ENCODE assay signal across 18 cellular contexts in genomic region chr2:178069551-178069950, GRCh38. TPM values are rescaled to one million over a fixed set of nuclear protein-coding genes. Genes with fewer than 3 reads are reported as not detected.
DNase-seq lines count a peak whose midpoint lies in the region; ATAC-seq and TF ChIP-seq lines count a peak whose summit lies in the region.
"Had no signal": no experiment of that assay in that cellular context is flagged by ENCODE, and none has a peak within 500 bp of the region (broad histone marks: within the 10 kb centered on the region; RNA-seq: fewer than 3 reads in every experiment).

No MANE protein-coding gene starts in this region.

- no peak overlapping the region for H3K27ac ChIP-seq in OCI-LY3 (ENCODE audit: low read length)
- H3K27ac ChIP-seq in CD8-positive, alpha-beta memory T cell (ENCODE audit: low read depth, low read length): no peak overlapping the region
- H3K27ac ChIP-seq: BLaER1 treated with 17β-estradiol and CSF1 and Interleukin-3, amounts not matched to agents 10 nM and 100 nM; gastrocnemius medialis; thyroid gland had no signal

- no peaks in the 10 kb centered on the region for H4K20me1 ChIP-seq in OCI-LY3 (ENCODE audit: insufficient read depth, low read length)
- H4K20me1 ChIP-seq: BLaER1 treated with 17β-estradiol and CSF1 and Interleukin-3, amounts not matched to agents 10 nM and 100 nM had no signal

- H3K9me3 Mint-ChIP-seq in activated CD4-positive, alpha-beta T cell treated with anti-CD3 and anti-CD28 coated beads, Interleukin-2, amount 10 ng/mL, durations not matched to agents 7 days and 5 days: no peaks in the 10 kb centered on the region
- H3K9me3 Mint-ChIP-seq in CD8-positive, alpha-beta memory T cell: peaks cover 0 to 1% (median 0%) of the 10 kb centered on the region in 5 donors
- H3K9me3 Mint-ChIP-seq: activated B cell treated with CpG ODN at 0.5 μM for 24 hours, IgD-negative memory B cell, neural crest cell had no signal

- POLR2A ChIA-PET in activated CD4-positive, alpha-beta T cell treated with anti-CD3 and anti-CD28 coated beads, Interleukin-2, amount 10 ng/mL, durations not matched to agents 7 days and 5 days (lab: Charles Lee): no interaction called here
- POLR2A ChIA-PET in CD8-positive, alpha-beta memory T cell (lab: Charles Lee): no interaction called here

- H3K4me2 ChIP-seq in OCI-LY3 (ENCODE audit: low read length): no peak overlapping the region
- H3K4me2 ChIP-seq: BLaER1 treated with 17β-estradiol and CSF1 and Interleukin-3, amounts not matched to agents 10 nM and 100 nM had no signal

- H3K4me3 ChIP-seq in BE2C (ENCODE audit: low read depth, low read length) (no peak overlapping the region), OCI-LY3 (ENCODE audit: low read length) (no peak overlapping the region)
- H3K4me3 ChIP-seq in CD8-positive, alpha-beta memory T cell (ENCODE audit: low read length): no peak overlapping the region
- H3K4me3 ChIP-seq: BLaER1 treated with 17β-estradiol and CSF1 and Interleukin-3, amounts not matched to agents 10 nM and 100 nM; gastrocnemius medialis; thyroid gland had no signal

- no peak overlapping the region for H3K9ac ChIP-seq in OCI-LY3 (ENCODE audit: low read length)
- H3K9ac ChIP-seq: BLaER1 treated with 17β-estradiol and CSF1 and Interleukin-3, amounts not matched to agents 10 nM and 100 nM had no signal

- H3K9me3 ChIP-seq in BE2C: no peaks in the 10 kb centered on the region
- no peaks in the 10 kb centered on the region for H3K9me3 ChIP-seq in OCI-LY3 (ENCODE audit: insufficient read depth, low read length)
- H3K9me3 ChIP-seq in CD8-positive, alpha-beta memory T cell (ENCODE audit: low read length): no peaks in the 10 kb centered on the region
- H3K9me3 ChIP-seq: gastrocnemius medialis, thyroid gland had no signal

- H3K36me3 ChIP-seq in BE2C (no peaks in the 10 kb centered on the region), OCI-LY3 (replicated peaks; ENCODE audit: low read depth, low read length) (no peaks in the 10 kb centered on the region)
- no peaks in the 10 kb centered on the region for H3K36me3 ChIP-seq in CD8-positive, alpha-beta memory T cell (ENCODE audit: insufficient read depth, low read length)
- H3K36me3 ChIP-seq: BLaER1 treated with 17β-estradiol and CSF1 and Interleukin-3, amounts not matched to agents 10 nM and 100 nM; gastrocnemius medialis; thyroid gland had no signal

- peaks cover 13% of the 10 kb centered on the region for H3K4me1 ChIP-seq in BE2C
- H3K4me1 ChIP-seq in OCI-LY3 (ENCODE audit: low read length): no peaks in the 10 kb centered on the region
- H3K4me1 ChIP-seq in CD8-positive, alpha-beta memory T cell (ENCODE audit: insufficient read depth, low read length): no peaks in the 10 kb centered on the region

- no peaks in the 10 kb centered on the region for H3K79me2 ChIP-seq in OCI-LY3 (ENCODE audit: low read length)

- peaks cover 11% of the 10 kb centered on the region for H3K4me1 Mint-ChIP-seq in activated CD4-positive, alpha-beta T cell treated with anti-CD3 and anti-CD28 coated beads, Interleukin-2, amount 10 ng/mL, durations not matched to agents 7 days and 5 days
- peaks cover 0 to 12% (median 11%) of the 10 kb centered on the region in 3 donors for H3K4me1 Mint-ChIP-seq in CD8-positive, alpha-beta memory T cell

- H3K27me3 ChIP-seq in BE2C (no peaks in the 10 kb centered on the region), OCI-LY3 (ENCODE audit: low read depth, low read length) (peaks cover 9% of the 10 kb centered on the region)
- H3K27me3 ChIP-seq in CD8-positive, alpha-beta memory T cell (ENCODE audit: insufficient read depth, low read length, poor library complexity, severe bottlenecking): peaks cover 9% of the 10 kb centered on the region
- H3K27me3 ChIP-seq: BLaER1 treated with 17β-estradiol and CSF1 and Interleukin-3, amounts not matched to agents 10 nM and 100 nM; gastrocnemius medialis; thyroid gland had no signal

- no peak for ATAC-seq in HG03108 (IDR thresholded peaks at IDR 0.05; ENCODE audit: unreplicated experiment)
- ATAC-seq: gastrocnemius medialis had no signal

- H3K27ac Mint-ChIP-seq in activated CD4-positive, alpha-beta T cell treated with anti-CD3 and anti-CD28 coated beads, Interleukin-2, amount 10 ng/mL, durations not matched to agents 7 days and 5 days: no peak overlapping the region
- H3K27ac Mint-ChIP-seq in CD8-positive, alpha-beta memory T cell: no peak overlapping the region
- H3K27ac Mint-ChIP-seq: activated B cell treated with CpG ODN at 0.5 μM for 24 hours, IgD-negative memory B cell had no signal

- no peaks in the 10 kb centered on the region for H3K36me3 Mint-ChIP-seq in activated CD4-positive, alpha-beta T cell treated with anti-CD3 and anti-CD28 coated beads, Interleukin-2, amount 10 ng/mL, durations not matched to agents 7 days and 5 days (ENCODE audit: low read depth)
- H3K36me3 Mint-ChIP-seq in CD8-positive, alpha-beta memory T cell: no peaks in the 10 kb centered on the region

- CTCF ChIA-PET in activated CD4-positive, alpha-beta T cell treated with anti-CD3 and anti-CD28 coated beads, Interleukin-2, amount 10 ng/mL, durations not matched to agents 7 days and 5 days (lab: Charles Lee): no interaction called here
- CTCF ChIA-PET in CD8-positive, alpha-beta memory T cell (lab: Charles Lee): no interaction called here

- H2AFZ ChIP-seq in OCI-LY3 (ENCODE audit: low read depth, low read length): no peak overlapping the region

- no peak overlapping the region for H3K4me3 Mint-ChIP-seq in activated CD4-positive, alpha-beta T cell treated with anti-CD3 and anti-CD28 coated beads, Interleukin-2, amount 10 ng/mL, durations not matched to agents 7 days and 5 days
- no peak overlapping the region for H3K4me3 Mint-ChIP-seq in CD8-positive, alpha-beta memory T cell
- H3K4me3 Mint-ChIP-seq: activated B cell treated with CpG ODN at 0.5 μM for 24 hours, IgD-negative memory B cell, neural crest cell had no signal

- peaks cover 48% of the 10 kb centered on the region for H3K27me3 Mint-ChIP-seq in activated CD4-positive, alpha-beta T cell treated with anti-CD3 and anti-CD28 coated beads, Interleukin-2, amount 10 ng/mL, durations not matched to agents 7 days and 5 days
- H3K27me3 Mint-ChIP-seq in CD8-positive, alpha-beta memory T cell: peaks cover 27 to 61% of the 10 kb centered on the region in 2 donors

- DNase-seq in BE2C (no peak), ELR (ENCODE audit: low read depth) (peak; percentile 19), iris pigment epithelial cell (ENCODE audit: low read depth) (peak; percentile 42), cerebellum (ENCODE audit: low spot score) (no peak)
- no peak for DNase-seq in activated CD4-positive, alpha-beta T cell treated with anti-CD3 and anti-CD28 coated beads, Interleukin-2, amount 10 ng/mL, durations not matched to agents 7 days and 5 days
- DNase-seq in CD8-positive, alpha-beta memory T cell: no peak
- DNase-seq: activated B cell treated with CpG ODN at 0.5 μM for 24 hours; activated effector memory CD4-positive, alpha-beta T cell treated with anti-CD3 and anti-CD28 coated beads, Interleukin-2, amount 50 U/mL, for 16 hours; amygdala; gastrocnemius medialis; H7; stimulated activated CD4-positive, alpha-beta T cell treated with anti-CD3 and anti-CD28 coated beads, Interleukin-4, amount 100 ng/mL, for 1 hour; thyroid gland had no signal

- peak; percentile 38 for TF ChIP-seq CTCF in BE2C (IDR thresholded peaks at IDR 0.05; ENCODE audit: low read depth, low read length)
- peak; percentile 22 for TF ChIP-seq CTCF in OCI-LY3 (IDR thresholded peaks at IDR 0.05; ENCODE audit: low read depth, low read length)

RNA-seq across cellular contexts. Expression of gene PDE11A, which starts 3.0 kb away (rescaled TPM):
- polyA plus RNA-seq in BE2C (2012; ENCODE audit: insufficient read depth, insufficient read length, low read depth): 3.1 TPM
- not detected for total RNA-seq in activated CD4-positive, alpha-beta T cell treated with anti-CD3 and anti-CD28 coated beads, Interleukin-2, amount 10 ng/mL, durations not matched to agents 7 days and 5 days
- total RNA-seq in CD8-positive, alpha-beta memory T cell: not detected
- not detected for polyA plus RNA-seq in CD8-positive, alpha-beta memory T cell
- 14.3 TPM for total RNA-seq in cerebellum
- total RNA-seq: activated B cell treated with CpG ODN at 0.5 μM for 24 hours had no signal
- polyA plus RNA-seq: IgD-negative memory B cell had no signal

RNA-seq across cellular contexts. Expression of gene RBM45, which starts 42.7 kb away (rescaled TPM):
- polyA plus RNA-seq in BE2C (2012; ENCODE audit: insufficient read depth, insufficient read length, low read depth): 8.7 TPM
- 10 to 100 TPM; 19.0 to 22.0 TPM for total RNA-seq in activated CD4-positive, alpha-beta T cell treated with anti-CD3 and anti-CD28 coated beads, Interleukin-2, amount 10 ng/mL, durations not matched to agents 7 days and 5 days
- 10 to 100 TPM; 11.9 to 12.7 TPM for total RNA-seq in CD8-positive, alpha-beta memory T cell
- polyA plus RNA-seq in CD8-positive, alpha-beta memory T cell: 7.9 TPM
- 24.0 TPM for total RNA-seq in cerebellum

Comparison
In these comparisons a context has a peak if more than half of its experiments do, and no peak if none do; other contexts are left out.
1. DNase-seq: peak in ELR (single experiment) and iris pigment epithelial cell (single experiment); none in BE2C (single experiment), activated CD4-positive, alpha-beta T cell treated with anti-CD3 and anti-CD28 coated beads, Interleukin-2, amount 10 ng/mL, durations not matched to agents 7 days and 5 days (single experiment), CD8-positive, alpha-beta memory T cell (0 of 5) and cerebellum (single experiment).
2. RNA of gene PDE11A, which starts 3.0 kb away (total RNA-seq): 14.3 TPM in cerebellum (single experiment); not detected in activated CD4-positive, alpha-beta T cell treated with anti-CD3 and anti-CD28 coated beads, Interleukin-2, amount 10 ng/mL, durations not matched to agents 7 days and 5 days and not detected in CD8-positive, alpha-beta memory T cell; every median in the first group is over 10 times any median in the second.